ENCODE assay signal across 27 cellular contexts in the genomic region with DNA sequence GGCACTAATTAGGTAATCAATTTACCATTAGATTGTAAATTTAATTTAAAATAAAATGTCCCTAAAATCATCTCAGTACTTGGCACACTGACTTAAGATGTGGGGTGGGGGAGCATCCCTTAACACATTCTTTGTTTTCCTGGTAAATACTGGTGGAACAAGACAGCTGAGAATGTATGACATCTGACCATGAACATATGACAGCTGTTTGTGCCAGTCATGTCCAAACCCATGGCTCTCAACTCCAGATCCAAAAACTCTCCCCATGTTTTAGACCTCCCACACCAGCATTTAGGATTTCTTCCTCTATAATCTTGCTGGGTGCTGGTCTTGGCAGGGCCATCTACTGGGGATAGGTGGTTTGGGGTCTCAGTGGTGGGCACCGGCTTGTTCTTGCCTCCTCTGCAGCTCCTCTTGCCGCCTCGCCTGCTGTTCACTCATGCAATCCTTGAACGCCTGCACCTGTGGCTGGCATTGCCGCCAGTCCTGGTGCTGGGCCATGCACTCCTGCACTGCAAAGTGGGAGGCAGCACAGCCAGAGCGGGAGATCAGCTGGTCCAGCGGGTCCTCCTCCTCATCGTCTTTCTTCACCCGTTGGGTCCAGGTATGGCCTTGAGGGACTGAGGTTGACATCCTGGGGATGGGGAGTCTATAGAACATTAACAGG. TPM values are rescaled to one million over a fixed set of nuclear protein-coding genes. Genes with fewer than 3 reads are reported as not detected.
DNase-seq lines count a peak whose midpoint lies in the region; ATAC-seq, FAIRE-seq and TF ChIP-seq lines count a peak whose summit lies in the region.
"Had no signal": no experiment of that assay in that cellular context is flagged by ENCODE, and none has a peak within 500 bp of the region (broad histone marks: within the 10 kb centered on the region; RNA-seq: fewer than 3 reads in every experiment).

No MANE protein-coding gene starts in this region.

- no peak overlapping the region for H3K23ac ChIP-seq in H1 (ENCODE audit: insufficient read length)

- H3K4me3 ChIP-seq in CD4-positive, alpha-beta memory T cell (ENCODE audit: low read length in 2 of 2) = no peak overlapping the region
- no peak overlapping the region for H3K4me3 ChIP-seq in H1 (ENCODE audit: extremely low read depth in 1 of 4, insufficient read depth in 2 of 4, low read depth in 3 of 4, low read length in 4 of 4)
- no peak overlapping the region for H3K4me3 ChIP-seq in skeletal muscle cell (ENCODE audit: low read depth, low read length)
- H3K4me3 ChIP-seq: BLaER1 treated with 17β-estradiol and CSF1 and Interleukin-3, amounts not matched to agents 10 nM and 100 nM; gastrocnemius medialis; GM23338; lower lobe of right lung; ovary; transverse colon had no signal

- no peak overlapping the region for H2BK120ac ChIP-seq in H1 (replicated peaks; ENCODE audit: low read depth, low read length)

- peak overlapping the region in 1 of 8 donors; percentile 54 for H3K4me3 Mint-ChIP-seq in CD4-positive, alpha-beta memory T cell
- H3K4me3 Mint-ChIP-seq: activated CD4-positive, alpha-beta T cell treated with anti-CD3 and anti-CD28 coated beads, Interleukin-2, amount 10 ng/mL, durations not matched to agents 24 days and 14 days; activated naive CD4-positive, alpha-beta T cell treated with anti-CD3 and anti-CD28 coated beads, Interleukin-2, amount 50 U/mL, for 24 hours; GM23338; HFFc6 had no signal

- no peaks in the 10 kb centered on the region for H3K27me3 Mint-ChIP-seq in CD4-positive, alpha-beta memory T cell
- H3K27me3 Mint-ChIP-seq: activated CD4-positive, alpha-beta T cell treated with anti-CD3 and anti-CD28 coated beads, Interleukin-2, amount 10 ng/mL, durations not matched to agents 24 days and 14 days; activated naive CD4-positive, alpha-beta T cell treated with anti-CD3 and anti-CD28 coated beads, Interleukin-2, amount 50 U/mL, for 24 hours had no signal

- H2AFZ ChIP-seq in H1 (ENCODE audit: low read length) = no peak overlapping the region
- H2AFZ ChIP-seq: GM23338 had no signal

- no peak overlapping the region for H2BK20ac ChIP-seq in H1 (ENCODE audit: low read length)

- no peak for ATAC-seq in GM21786 (IDR thresholded peaks at IDR 0.05; ENCODE audit: unreplicated experiment)
- ATAC-seq in HG02678 (IDR thresholded peaks at IDR 0.05; ENCODE audit: unreplicated experiment) = no peak
- ATAC-seq: gastrocnemius medialis, GM23338, lower lobe of right lung had no signal

- H3K56ac ChIP-seq in H1 (replicated peaks; ENCODE audit: insufficient read length, low read depth, low read length) = no peak overlapping the region

- H2AK5ac ChIP-seq in H1 (ENCODE audit: low read depth, low read length) = no peak overlapping the region

- peaks cover 5 to 9% of the 10 kb centered on the region in 2 experiments for H4K20me1 ChIP-seq in H1 (replicated peaks in 1 of 2; ENCODE audit: control insufficient read depth in 1 of 2, insufficient read depth in 2 of 2, low read length in 2 of 2)

- H3K27ac Mint-ChIP-seq in CD4-positive, alpha-beta memory T cell = peak overlapping the region in 4 of 7 donors; percentile 30 to 69 (median 50)
- H3K27ac Mint-ChIP-seq: activated CD4-positive, alpha-beta T cell treated with anti-CD3 and anti-CD28 coated beads, Interleukin-2, amount 10 ng/mL, durations not matched to agents 24 days and 14 days; activated naive CD4-positive, alpha-beta T cell treated with anti-CD3 and anti-CD28 coated beads, Interleukin-2, amount 50 U/mL, for 24 hours; activated T-helper 2 cell treated with anti-CD3 and anti-CD28 coated beads, Interferon-gamma antibody, Interleukin-2, Interleukin-4, amounts not matched to agents 10 μg/mL and 5 μg/mL and 100 μg/mL, durations not matched to agents 14 hours and 24 hours and 36 hours; GM23338; HFFc6 had no signal

- no peak overlapping the region for H4K5ac ChIP-seq in H1 (ENCODE audit: insufficient read length, low read depth, low read length)

- no peak overlapping the region for H3K9ac ChIP-seq in H1 (replicated peaks in 1 of 4; ENCODE audit: extremely low read depth in 1 of 4, low read depth in 3 of 4, low read length in 3 of 4)
- H3K9ac ChIP-seq: BLaER1 treated with 17β-estradiol and CSF1 and Interleukin-3, amounts not matched to agents 10 nM and 100 nM had no signal

- H3K36me3 Mint-ChIP-seq in CD4-positive, alpha-beta memory T cell = peaks cover 10 to 58% of the 10 kb centered on the region in 2 donors

- CTCF ChIA-PET in CD4-positive, alpha-beta memory T cell (lab: Charles Lee; ENCODE audit: partially characterized antibody) = no interaction called here
- CTCF ChIA-PET in H1 (lab: Charles Lee; ENCODE audit: partially characterized antibody) = interaction anchor here (0.6 to 2.2 kb wide), 6 partner anchors 14 to 129 kb away, joined by 3 to 8 read pairs (median 4); no protein-coding TSS in a partner anchor

- H3K9me3 Mint-ChIP-seq in CD4-positive, alpha-beta memory T cell = no peaks in the 10 kb centered on the region
- H3K9me3 Mint-ChIP-seq: activated CD4-positive, alpha-beta T cell treated with anti-CD3 and anti-CD28 coated beads, Interleukin-2, amount 10 ng/mL, durations not matched to agents 24 days and 14 days; activated naive CD4-positive, alpha-beta T cell treated with anti-CD3 and anti-CD28 coated beads, Interleukin-2, amount 50 U/mL, for 24 hours; activated T-helper 2 cell treated with anti-CD3 and anti-CD28 coated beads, Interferon-gamma antibody, Interleukin-2, Interleukin-4, amounts not matched to agents 10 μg/mL and 5 μg/mL and 100 μg/mL, durations not matched to agents 14 hours and 24 hours and 36 hours; GM23338; HFFc6 had no signal

- no peak overlapping the region for H3K27ac ChIP-seq in CD4-positive, alpha-beta memory T cell (ENCODE audit: low read depth, low read length)
- H3K27ac ChIP-seq in H1 (ENCODE audit: low read depth, low read length) = no peak overlapping the region
- H3K27ac ChIP-seq: BLaER1 treated with 17β-estradiol and CSF1 and Interleukin-3, amounts not matched to agents 10 nM and 100 nM; lower lobe of right lung; ovary; transverse colon had no signal

- FAIRE-seq in H1 (lab: Jason Lieb, UNC) = no peak
- FAIRE-seq: bronchial epithelial cell, D721Med, RCC 7860 had no signal

- H3K14ac ChIP-seq in H1 (ENCODE audit: insufficient read length) = no peak overlapping the region

- peaks cover 15% of the 10 kb centered on the region for H3K79me1 ChIP-seq in H1 (ENCODE audit: low read depth, low read length)

- TF ChIP-seq CTCF in H1 (IDR thresholded peaks at IDR 0.05; ENCODE audit: control extremely low read depth in 1 of 3, insufficient read depth in 1 of 3, low read depth in 1 of 3, low read length in 3 of 3) = no peak

- H3K9me3 ChIP-seq in CD4-positive, alpha-beta memory T cell (ENCODE audit: control insufficient read depth in 1 of 2, low read length in 2 of 2) = no peaks in the 10 kb centered on the region
- H3K9me3 ChIP-seq in H1 (ENCODE audit: insufficient read depth in 2 of 2, low read depth in 1 of 2, low read length in 1 of 2) = no peaks in the 10 kb centered on the region
- H3K9me3 ChIP-seq: BLaER1 treated with 17β-estradiol and CSF1 and Interleukin-3, amounts not matched to agents 10 nM and 100 nM; gastrocnemius medialis; lower lobe of right lung; ovary; transverse colon had no signal

- peaks cover 6 to 40% of the 10 kb centered on the region in 2 experiments; a peak in 3 of 4 replicates for H3K79me2 ChIP-seq in H1 (ENCODE audit: control insufficient read depth in 1 of 2, insufficient read depth in 2 of 2, low read length in 2 of 2)

- H2BK15ac ChIP-seq in H1 (ENCODE audit: low read length) = no peak overlapping the region

- TF ChIP-seq RAD21 in H1 (IDR thresholded peaks at IDR 0.05 in 1 of 2, conservative IDR thresholded peaks at IDR 0.05 in 1 of 2; ENCODE audit: low read depth in 2 of 2, low read length in 2 of 2) = no peak

- no peak overlapping the region for H3K4ac ChIP-seq in H1 (replicated peaks; ENCODE audit: insufficient read length, low read depth, low read length)

- 0 out of 3 replicates have a peak, but pooled peaks of 1 of the 2 experiments have one; percentile 37 for TF ChIP-seq POLR2A in H1 (IDR thresholded peaks at IDR 0.05; ENCODE audit: control extremely low read depth in 1 of 2, low read depth in 2 of 2, low read length in 2 of 2)

- H3K23me2 ChIP-seq in H1 (ENCODE audit: low read depth, low read length) = peaks cover 10% of the 10 kb centered on the region; the same call in 1 of the 2 replicates

- H3K36me3 ChIP-seq in CD4-positive, alpha-beta memory T cell (ENCODE audit: insufficient read depth, low read length) = peaks cover 23% of the 10 kb centered on the region
- peaks cover 14 to 60% (median 31%) of the 10 kb centered on the region in 4 experiments for H3K36me3 ChIP-seq in H1 (ENCODE audit: control insufficient read depth in 2 of 4, insufficient read depth in 4 of 4, low read length in 3 of 4)
- H3K36me3 ChIP-seq: ovary had no signal

- no peak overlapping the region for H3K18ac ChIP-seq in H1 (ENCODE audit: extremely low read depth, low read length)

- intact Hi-C loops in CD4-positive, alpha-beta memory T cell (cut with micrococcal nuclease) = no loop called here

- no peak overlapping the region for H2BK5ac ChIP-seq in H1 (ENCODE audit: low read depth, low read length)

- TF ChIP-seq EP300 in H1 (IDR thresholded peaks at IDR 0.05; ENCODE audit: borderline replicate concordance in 1 of 2, low read depth in 2 of 2, low read length in 2 of 2) = no peak

- no peak for DNase-seq in CD4-positive, alpha-beta memory T cell
- DNase-seq in LHCN-M2 (ENCODE audit: low read depth) = peak; percentile 97
- no peak for DNase-seq in H1 (ENCODE audit: low read depth in 1 of 2, low spot score in 2 of 2)
- peak; percentile 44 for DNase-seq in skeletal muscle cell (ENCODE audit: low read depth)
- DNase-seq in stimulated activated CD8-positive, alpha-beta memory T cell treated with anti-CD3 and anti-CD28 coated beads, Interleukin-4, amount 100 ng/mL, for 48 hours = no peak
- DNase-seq: activated CD4-positive, alpha-beta T cell treated with anti-CD3 and anti-CD28 coated beads, Interleukin-2, amount 10 ng/mL, durations not matched to agents 24 days and 14 days; anterior cingulate cortex; gastrocnemius medialis; HFFc6; hypothalamus; IMR-90; lower lobe of right lung; NCI-H748 treated with DMSO at 0.1 percent for 48 hours; ovary; retina; SIG-M5; T1000; transverse colon had no signal

- H3K27me3 ChIP-seq in CD4-positive, alpha-beta memory T cell (ENCODE audit: insufficient read depth, low read length) = no peaks in the 10 kb centered on the region
- H3K27me3 ChIP-seq in H1 (replicated peaks in 1 of 4; ENCODE audit: control insufficient read depth in 3 of 4, extremely low read depth in 1 of 4, insufficient read depth in 3 of 4, low read length in 3 of 4) = no peaks in the 10 kb centered on the region
- H3K27me3 ChIP-seq: BLaER1 treated with 17β-estradiol and CSF1 and Interleukin-3, amounts not matched to agents 10 nM and 100 nM; gastrocnemius medialis; ovary; transverse colon had no signal

- peaks cover 29% of the 10 kb centered on the region for H3K4me1 ChIP-seq in CD4-positive, alpha-beta memory T cell (ENCODE audit: insufficient read depth, low read length)
- H3K4me1 ChIP-seq in H1 (replicated peaks in 1 of 4; ENCODE audit: control insufficient read depth in 3 of 4, insufficient read depth in 4 of 4, low read length in 3 of 4) = peaks cover 4 to 10% (median 7%) of the 10 kb centered on the region in 4 experiments; a peak in 6 of 7 replicates

- WGBS in H1 (ENCODE audit: extremely low coverage in 1 of 2, insufficient coverage in 1 of 2, insufficient read length in 1 of 2, insufficient replicate concordance in 2 of 2, low coverage in 1 of 2, low lambda C conversion rate in 2 of 2, missing lambda C conversion rate in 1 of 2), 2 experiments = 93% methylated on average over 9 of the region's 9 CpGs; no CpG with 5 or more reads in 1 of the 2 experiments

- no peak overlapping the region for H4K8ac ChIP-seq in H1 (ENCODE audit: extremely low read depth, insufficient read depth, low read length)

- no peak overlapping the region for H4K91ac ChIP-seq in H1 (replicated peaks; ENCODE audit: insufficient read length, low read length)

- H3K4me1 Mint-ChIP-seq in CD4-positive, alpha-beta memory T cell = peaks cover 19 to 42% (median 28%) of the 10 kb centered on the region in 4 donors

- POLR2A ChIA-PET in CD4-positive, alpha-beta memory T cell (lab: Charles Lee; ENCODE audit: partially characterized antibody) = no interaction called here
- POLR2A ChIA-PET in H1 (lab: Charles Lee; ENCODE audit: partially characterized antibody) = interaction anchor here (0.6 to 7.8 kb wide), 7 partner anchors 10 to 159 kb away, joined by 3 to 55 read pairs (median 6); no protein-coding TSS in a partner anchor

- no peak overlapping the region for H2BK12ac ChIP-seq in H1 (ENCODE audit: low read depth, low read length)

- H3K4me2 ChIP-seq in H1 (ENCODE audit: insufficient read depth in 1 of 2, low read depth in 2 of 2, low read length in 2 of 2) = no peak overlapping the region
- H3K4me2 ChIP-seq: BLaER1 treated with 17β-estradiol and CSF1 and Interleukin-3, amounts not matched to agents 10 nM and 100 nM; GM23338 had no signal

RNA-seq across cellular contexts. Expression of gene COA4, which starts 3.8 kb away (rescaled TPM):
- total RNA-seq in CD4-positive, alpha-beta memory T cell = 10 to 100 TPM; 59.0 to 61.4 TPM
- polyA plus RNA-seq in CD4-positive, alpha-beta memory T cell = 10 to 100 TPM; 56.8 to 57.4 TPM
- total RNA-seq in LHCN-M2 (2014; rRNA removed) = 119 and 131 TPM in 2 replicates
- polyA plus RNA-seq in LHCN-M2 (2012) = 132 TPM
- total RNA-seq in H1 (2021; fragmentation: NEBNext Ultra II Directional; extraction: Animal tissue kit (Norgen Biotek cat#: 25700)) = 177 TPM in 2 replicates
- polyA plus RNA-seq in H1 (2011; rRNA removed) = 371 and 380 TPM in 2 replicates
- polyA plus RNA-seq in H1 (2011; cell fraction: cytosol; rRNA removed) = 332 TPM
- polyA plus RNA-seq in H1 (2011; cell fraction: nucleus; rRNA removed) = 200 TPM
- polyA plus RNA-seq in H1 (2012, experiment 1 of 2) = 185 to 267 TPM (median 211 TPM) in 4 replicates
- 194 TPM for polyA plus RNA-seq in H1 (2012, experiment 2 of 2)
- 202 TPM for polyA plus RNA-seq in H1 (2013, experiment 1 of 2)
- polyA plus RNA-seq in H1 (2013, experiment 2 of 2) = 203 TPM
- 112 and 126 TPM in 2 replicates for polyA minus RNA-seq in H1 (2011; rRNA and poly(A)+ RNA removed)
- polyA minus RNA-seq in H1 (2011; cell fraction: cytosol; rRNA and poly(A)+ RNA removed) = 86.9 TPM
- polyA minus RNA-seq in H1 (2011; cell fraction: nucleus; rRNA and poly(A)+ RNA removed) = 140 TPM

RNA-seq across cellular contexts. Expression of gene PAAF1, which starts 3.9 kb away (rescaled TPM):
- 10 to 100 TPM; 18.8 to 19.1 TPM for total RNA-seq in CD4-positive, alpha-beta memory T cell
- 10 to 100 TPM; 17.5 to 21.8 TPM for polyA plus RNA-seq in CD4-positive, alpha-beta memory T cell
- 10.0 and 11.7 TPM in 2 replicates for total RNA-seq in LHCN-M2 (2014; rRNA removed)
- polyA plus RNA-seq in LHCN-M2 (2012) = 15.6 TPM
- total RNA-seq in H1 (2021; fragmentation: NEBNext Ultra II Directional; extraction: Animal tissue kit (Norgen Biotek cat#: 25700)) = 28.8 TPM in 2 replicates
- polyA plus RNA-seq in H1 (2011; rRNA removed) = 18.3 and 24.4 TPM in 2 replicates
- 27.0 TPM for polyA plus RNA-seq in H1 (2011; cell fraction: cytosol; rRNA removed)
- polyA plus RNA-seq in H1 (2011; cell fraction: nucleus; rRNA removed) = 21.1 TPM
- polyA plus RNA-seq in H1 (2012, experiment 1 of 2) = 33.7 to 44.8 TPM (median 38.8 TPM) in 4 replicates
- 14.9 TPM for polyA plus RNA-seq in H1 (2012, experiment 2 of 2)
- polyA plus RNA-seq in H1 (2013, experiment 1 of 2) = 21.2 TPM
- polyA plus RNA-seq in H1 (2013, experiment 2 of 2) = 20.0 TPM
- 26.5 and 26.8 TPM in 2 replicates for polyA minus RNA-seq in H1 (2011; rRNA and poly(A)+ RNA removed)
- polyA minus RNA-seq in H1 (2011; cell fraction: cytosol; rRNA and poly(A)+ RNA removed) = 13.7 TPM
- polyA minus RNA-seq in H1 (2011; cell fraction: nucleus; rRNA and poly(A)+ RNA removed) = 18.7 TPM

Comparison
In these comparisons a context has a peak if more than half of its experiments do, and no peak if none do; other contexts are left out.
1. DNase-seq: peak in LHCN-M2 (single experiment) and skeletal muscle cell (single experiment); none in CD4-positive, alpha-beta memory T cell (0 of 5), H1 (0 of 2) and stimulated activated CD8-positive, alpha-beta memory T cell treated with anti-CD3 and anti-CD28 coated beads, Interleukin-4, amount 100 ng/mL, for 48 hours (single experiment).